Comparison of ENCODE assay signal across 15 cellular contexts in the genomic region with DNA sequence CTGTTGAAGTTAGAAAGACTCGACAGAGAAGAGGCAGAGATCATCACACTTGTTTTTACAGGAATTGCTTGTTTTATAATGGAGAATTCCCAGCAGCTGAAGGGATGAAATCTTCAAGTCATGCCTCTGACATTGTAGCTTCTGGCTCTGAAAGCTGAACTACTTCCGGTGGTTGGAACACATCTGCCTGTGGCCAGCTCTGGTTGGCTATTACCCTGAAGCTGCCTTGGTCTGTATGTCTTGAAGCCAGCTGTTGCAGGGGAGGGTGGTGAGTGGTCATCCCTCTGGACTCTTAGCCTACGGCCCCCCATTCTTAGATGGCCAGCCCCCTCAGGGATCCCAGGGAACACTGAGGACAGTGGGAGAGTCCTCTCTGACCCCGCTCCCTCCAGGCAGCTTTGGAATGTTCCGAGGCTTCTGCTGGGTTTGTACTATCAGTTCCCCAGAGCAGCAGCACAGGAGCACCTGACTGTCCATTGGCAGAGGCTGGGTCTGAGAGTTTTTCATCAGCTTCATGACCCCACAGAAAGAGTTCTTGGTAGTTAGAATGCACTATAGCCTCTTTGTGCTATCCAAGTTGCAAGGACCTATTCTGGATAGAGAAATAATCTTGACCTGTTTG.
DNase-seq lines count a peak whose midpoint lies in the region; ATAC-seq lines count a peak whose summit lies in the region.
"Had no signal": no experiment of that assay in that cellular context is flagged by ENCODE, and none has a peak within 500 bp of the region (broad histone marks: within the 10 kb centered on the region; RNA-seq: fewer than 3 reads in every experiment).

No MANE protein-coding gene starts in this region.

- peak; percentile 64 for ATAC-seq in GM19043 (IDR thresholded peaks at IDR 0.05; ENCODE audit: low read depth, unreplicated experiment)
- peak; percentile 60 for ATAC-seq in HG02981 (IDR thresholded peaks at IDR 0.05; ENCODE audit: unreplicated experiment)
- ATAC-seq in sciatic nerve = peak; percentile 87
- ATAC-seq in HG03039 (IDR thresholded peaks at IDR 0.05; ENCODE audit: unreplicated experiment) = no peak
- ATAC-seq in GM18870 (IDR thresholded peaks at IDR 0.05; ENCODE audit: unreplicated experiment) = no peak
- ATAC-seq: T-helper 17 cell had no signal

- DNase-seq in RPMI7951 (ENCODE audit: low read depth) = peak; percentile 5
- DNase-seq in sciatic nerve (ENCODE audit: low spot score) = no peak
- DNase-seq in NAMALWA (ENCODE audit: low spot score) = no peak
- DNase-seq: DMS 273 treated with DMSO at 0.1 percent for 48 hours, HFFc6, NCI-H1092, NCI-H1694, NCI-H2107, NCI-H226, NCI-H526 treated with DMSO at 0.1 percent for 48 hours, T-helper 17 cell had no signal

- intact Hi-C loops in sciatic nerve (cut with DNase I) = no loop called here

Comparison
In these comparisons a context has a peak if more than half of its experiments do, and no peak if none do; other contexts are left out.
1. ATAC-seq: peak in GM19043 (single experiment), HG02981 (single experiment) and sciatic nerve (single experiment); none in HG03039 (single experiment) and GM18870 (single experiment).